ENCODE assay signal across 8 cellular contexts in genomic region chr1:201447911-201448871, GRCh38. TPM values are rescaled to one million over a fixed set of nuclear protein-coding genes. Genes with fewer than 3 reads are reported as not detected.
A peak's percentile ranks its signal among the peaks of the same experiment; 100 is the strongest.
DNase-seq lines count a peak whose midpoint lies in the region; ATAC-seq and TF ChIP-seq lines count a peak whose summit lies in the region.

No MANE protein-coding gene starts in this region.

- peak; percentile 76 for TF ChIP-seq CTCF in SK-N-SH (IDR thresholded peaks at IDR 0.05)

- H3K9me2 ChIP-seq in SK-N-SH = no peaks in the 10 kb centered on the region

- CTCF ChIA-PET in SK-N-SH (lab: Yijun Ruan, JAX) = interaction anchor here (0.6 to 11.6 kb wide), 36 partner anchors 9 to 389 kb away, joined by 3 to 124 read pairs (median 5); partner anchors contain the start of gene PHLDA3

- H3K4me1 ChIP-seq in BLaER1 treated with 17β-estradiol and CSF1 and Interleukin-3, amounts not matched to agents 10 nM and 100 nM = peaks cover 50 to 65% (median 57%) of the 10 kb centered on the region in 10 experiments
- H3K4me1 ChIP-seq in SK-N-SH (ENCODE audit: control insufficient read depth in 1 of 2, insufficient read depth in 2 of 2, low read depth in 1 of 2, low read length in 1 of 2) = peaks cover 9 to 27% of the 10 kb centered on the region in 2 experiments; a peak in 3 of 4 replicates
- peaks cover 5% of the 10 kb centered on the region for H3K4me1 ChIP-seq in right cardiac atrium (ENCODE audit: control insufficient read depth, insufficient read depth, low read length)

- 60% methylated on average over 11 of the region's 20 CpGs for WGBS in SK-N-SH (ENCODE audit: low lambda C conversion rate)
- WGBS in right cardiac atrium = 35% methylated on average over 20 of the region's 20 CpGs

- no peaks in the 10 kb centered on the region for H3K9me3 ChIP-seq in BLaER1 treated with 17β-estradiol and CSF1 and Interleukin-3, amounts not matched to agents 10 nM and 100 nM (replicated peaks in 1 of 11)
- H3K9me3 ChIP-seq in SK-N-SH (no peaks in the 10 kb centered on the region), right cardiac atrium (ENCODE audit: control insufficient read depth, low read length) (no peaks in the 10 kb centered on the region)

- H2AFZ ChIP-seq in SK-N-SH (ENCODE audit: low read depth) = no peak overlapping the region

- peak; percentile 61 for TF ChIP-seq RAD21 in SK-N-SH (IDR thresholded peaks at IDR 0.05; ENCODE audit: low read length)

- no peak overlapping the region for H3K4me3 ChIP-seq in BLaER1 treated with 17β-estradiol and CSF1 and Interleukin-3, amounts not matched to agents 10 nM and 100 nM
- H3K4me3 ChIP-seq in SK-N-SH (ENCODE audit: low read depth in 2 of 2, low read length in 1 of 2) (no peak overlapping the region; a peak in 1 of 4 replicates), right cardiac atrium (ENCODE audit: low read length) (no peak overlapping the region)

- H3K27ac ChIP-seq in BLaER1 treated with 17β-estradiol and CSF1 and Interleukin-3, amounts not matched to agents 10 nM and 100 nM = peak overlapping the region in 3 of 11 experiments; percentile 8 to 20 (median 18); a peak in 2 of 22 replicates
- H3K27ac ChIP-seq in SK-N-SH (ENCODE audit: low read depth in 2 of 2, low read length in 1 of 2) = no peak overlapping the region
- H3K27ac ChIP-seq in right cardiac atrium (ENCODE audit: low read length) = peak overlapping the region; percentile 58

- peak overlapping the region in 2 of 11 experiments; percentile 10 to 14; a peak in 1 of 22 replicates for H3K9ac ChIP-seq in BLaER1 treated with 17β-estradiol and CSF1 and Interleukin-3, amounts not matched to agents 10 nM and 100 nM
- no peak overlapping the region for H3K9ac ChIP-seq in SK-N-SH

- H3K79me2 ChIP-seq in SK-N-SH (ENCODE audit: insufficient read depth) = no peaks in the 10 kb centered on the region

- intact Hi-C loops in right cardiac atrium (cut with DNase I) = loop anchor here in 3 of 4 donors (5.0 to 10.0 kb wide), 3 partner anchors 34 to 67 kb away; no protein-coding TSS in a partner anchor

- H3F3A ChIP-seq in SK-N-SH (replicated peaks; ENCODE audit: insufficient read depth) = peaks cover 8% of the 10 kb centered on the region

- POLR2A ChIA-PET in SK-N-SH (lab: Yijun Ruan, JAX) = interaction anchor here (1.1 kb wide), 1 partner anchor 20 kb away, joined by 4 read pairs; the partner anchor contains the start of gene PHLDA3

- no peaks in the 10 kb centered on the region for H3K27me3 ChIP-seq in BLaER1 treated with 17β-estradiol and CSF1 and Interleukin-3, amounts not matched to agents 10 nM and 100 nM
- no peaks in the 10 kb centered on the region for H3K27me3 ChIP-seq in SK-N-SH (ENCODE audit: insufficient read depth)
- no peaks in the 10 kb centered on the region for H3K27me3 ChIP-seq in right cardiac atrium (ENCODE audit: control insufficient read depth, insufficient read depth)

- peak overlapping the region; percentile 22 to 93 (median 45); a peak in 19 of 22 replicates for H3K4me2 ChIP-seq in BLaER1 treated with 17β-estradiol and CSF1 and Interleukin-3, amounts not matched to agents 10 nM and 100 nM
- H3K4me2 ChIP-seq in SK-N-SH = no peak overlapping the region

- ATAC-seq in GM19463 (IDR thresholded peaks at IDR 0.05; ENCODE audit: unreplicated experiment) = peak; percentile 87
- ATAC-seq in right cardiac atrium = peak; percentile 82 to 86
- ATAC-seq in HG02970 (IDR thresholded peaks at IDR 0.05; ENCODE audit: low FRiP score, unreplicated experiment) = no peak

- DNase-seq in HuH-7.5 (ENCODE audit: low spot score) (peak; percentile 77), SK-N-SH (peak; percentile 80), amniotic epithelial cell (ENCODE audit: low read depth) (peak; percentile 72), right cardiac atrium (peak; percentile 90 to 94 (median 92)), retina (peak; percentile 87)

- TF ChIP-seq EP300 in SK-N-SH (IDR thresholded peaks at IDR 0.05; ENCODE audit: borderline replicate concordance in 1 of 2, low read depth in 1 of 2, low read length in 1 of 2) = no peak

- no peaks in the 10 kb centered on the region for H3K36me3 ChIP-seq in BLaER1 treated with 17β-estradiol and CSF1 and Interleukin-3, amounts not matched to agents 10 nM and 100 nM
- H3K36me3 ChIP-seq in SK-N-SH (replicated peaks in 1 of 2; ENCODE audit: control insufficient read depth in 1 of 2, insufficient read depth in 2 of 2, low read length in 1 of 2) = no peaks in the 10 kb centered on the region

- no peaks in the 10 kb centered on the region for H4K20me1 ChIP-seq in BLaER1 treated with 17β-estradiol and CSF1 and Interleukin-3, amounts not matched to agents 10 nM and 100 nM
- H4K20me1 ChIP-seq in SK-N-SH (ENCODE audit: insufficient read depth) = no peaks in the 10 kb centered on the region

TF ChIP-seq in SK-N-SH, 30 proteins besides CTCF, POLR2A, EP300 and RAD21:
- 0 out of 2 replicates have a peak, but pooled peaks have one; percentile 23 for TF ChIP-seq MAX (IDR thresholded peaks at IDR 0.05; ENCODE audit: low read depth)
- no peak for TF ChIP-seq ZBTB33 (IDR thresholded peaks at IDR 0.05; ENCODE audit: borderline replicate concordance, low read depth)
- TF ChIP-seq PBX3 (IDR thresholded peaks at IDR 0.05) = no peak
- TF ChIP-seq NFIC (IDR thresholded peaks at IDR 0.05; ENCODE audit: borderline replicate concordance) = no peak
- no peak for TF ChIP-seq ELF1 (IDR thresholded peaks at IDR 0.05)
- peak; percentile 60 for TF ChIP-seq SMC3 (IDR thresholded peaks at IDR 0.05; ENCODE audit: low read depth, low read length)
- TF ChIP-seq JUND (IDR thresholded peaks at IDR 0.05) = no peak

RNA-seq across cellular contexts. Expression of gene PHLDA3, which starts 20.8 kb away (rescaled TPM):
- 105 and 108 TPM in 2 replicates for polyA plus RNA-seq in SK-N-SH (2012; rRNA removed)
- polyA plus RNA-seq in SK-N-SH (2012; cell fraction: cytosol; rRNA removed) = 46.1 and 93.3 TPM in 2 replicates
- 94.2 and 108 TPM in 2 replicates for polyA plus RNA-seq in SK-N-SH (2012; cell fraction: nucleus; rRNA removed)
- 10 to 100 TPM; 21.8 to 47.4 (median 29.9) TPM for total RNA-seq in right cardiac atrium
- polyA plus RNA-seq in right cardiac atrium = 18.1 TPM

RNA-seq across cellular contexts. Expression of gene TNNI1, which starts 26.7 kb away (rescaled TPM):
- polyA plus RNA-seq in SK-N-SH (2012; rRNA removed) = 0.11 TPM in 1 of 2 replicates, not detected in the other
- 0.03 and 0.25 TPM in 2 replicates for polyA plus RNA-seq in SK-N-SH (2012; cell fraction: cytosol; rRNA removed)
- 0.15 and 0.17 TPM in 2 replicates for polyA plus RNA-seq in SK-N-SH (2012; cell fraction: nucleus; rRNA removed)
- 100 to 1,000 TPM in 2 of 4 donors, 10 to 100 TPM in 2; 77.9 to 215 (median 100) TPM for total RNA-seq in right cardiac atrium
- polyA plus RNA-seq in right cardiac atrium = 81.3 TPM

RNA-seq across cellular contexts. Expression of gene LAD1, which starts 49.1 kb away (rescaled TPM):
- 0.03 TPM in 1 of 2 replicates, not detected in the other for polyA plus RNA-seq in SK-N-SH (2012; rRNA removed)
- polyA plus RNA-seq in SK-N-SH (2012; cell fraction: cytosol; rRNA removed) = 0.04 and 0.09 TPM in 2 replicates
- 0.05 and 0.19 TPM in 2 replicates for polyA plus RNA-seq in SK-N-SH (2012; cell fraction: nucleus; rRNA removed)
- 1 to 10 TPM; 1.3 to 4.0 (median 2.4) TPM for total RNA-seq in right cardiac atrium
- polyA plus RNA-seq in right cardiac atrium = 5.0 TPM

RNA-seq across cellular contexts. Expression of gene CSRP1, which starts 58.7 kb away (rescaled TPM):
- polyA plus RNA-seq in SK-N-SH (2012; rRNA removed) (317 and 373 TPM in 2 replicates), right cardiac atrium (121 TPM)
- polyA plus RNA-seq in SK-N-SH (2012; cell fraction: cytosol; rRNA removed) = 237 and 288 TPM in 2 replicates
- 358 and 396 TPM in 2 replicates for polyA plus RNA-seq in SK-N-SH (2012; cell fraction: nucleus; rRNA removed)
- 100 to 1,000 TPM in 3 of 4 donors, 10 to 100 TPM in 1; 97.2 to 343 (median 132) TPM for total RNA-seq in right cardiac atrium

Comparison
In these comparisons a context has a peak if more than half of its experiments do, and no peak if none do; other contexts are left out.
1. RNA of gene TNNI1, which starts 26.7 kb away (polyA plus RNA-seq): 81.3 TPM in right cardiac atrium (single experiment); 0.03 to 0.25 TPM in SK-N-SH; every median in the first group is over 10 times any median in the second.
2. Peak in every context shown above with its lines, with median percentiles within 50 percentile points of each other: DNase-seq.